ENCODE assay signal across 8 cellular contexts in the genomic region with DNA sequence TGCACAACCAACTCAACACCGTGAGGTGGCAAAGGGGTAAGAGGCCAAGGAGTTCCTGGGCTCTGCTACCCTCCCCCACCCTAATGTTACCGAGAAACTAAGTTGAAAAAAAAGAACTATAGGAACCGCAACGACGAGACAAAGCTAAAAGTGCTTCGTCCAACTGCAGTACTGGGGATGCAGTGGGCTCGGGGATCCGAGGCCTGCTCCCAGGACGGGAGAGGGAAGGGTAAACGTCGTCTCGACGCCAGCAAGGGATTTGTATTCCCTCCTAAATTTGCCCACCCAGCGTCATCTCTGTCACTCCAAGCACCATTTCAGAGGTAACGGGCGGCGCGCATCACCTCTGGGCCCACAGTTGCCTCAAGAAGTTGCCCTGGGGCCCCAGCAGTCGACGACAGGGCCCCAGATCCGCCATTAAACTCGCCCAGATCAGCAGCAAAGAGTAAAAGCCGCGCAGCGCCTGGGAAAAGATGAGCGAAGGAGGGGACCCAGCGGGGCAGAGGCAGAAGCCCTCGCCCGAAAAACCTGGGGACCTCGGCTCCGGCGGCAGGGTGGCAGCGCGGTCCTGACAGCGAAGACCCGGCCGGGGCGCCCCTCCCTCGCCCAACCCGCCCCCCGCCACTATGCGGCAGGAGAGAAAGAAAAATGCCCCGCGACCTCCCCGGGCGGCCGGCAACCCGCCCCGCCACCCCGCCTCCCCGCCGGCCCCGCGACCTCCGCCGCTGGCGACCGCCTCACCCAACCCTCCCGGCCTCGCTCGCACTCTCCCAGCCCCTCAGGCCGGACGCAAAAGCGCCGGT. TPM values are rescaled to one million over a fixed set of nuclear protein-coding genes. Genes with fewer than 3 reads are reported as not detected.
A peak's percentile ranks its signal among the peaks of the same experiment; 100 is the strongest.
DNase-seq lines count a peak whose midpoint lies in the region; ATAC-seq, FAIRE-seq and TF ChIP-seq lines count a peak whose summit lies in the region.

No MANE protein-coding gene starts in this region.

- H3K9ac ChIP-seq in K562 (ENCODE audit: insufficient read depth in 1 of 2, low read depth in 2 of 2, low read length in 2 of 2): peak overlapping the region; percentile 79 to 95

- no peak for TF ChIP-seq POLR2A in K562 (conservative IDR thresholded peaks at IDR 0.05)

- POLR2A ChIA-PET in K562 (lab: Yijun Ruan, JAX): interaction anchor here (1.0 to 1.1 kb wide), 3 partner anchors 22 to 29 kb away, joined by 3 to 4 read pairs (median 3); no protein-coding TSS in a partner anchor

- TF ChIP-seq RAD21 in K562 (CRISPR knock-in tag; conservative IDR thresholded peaks at IDR 0.05 in 1 of 2, IDR thresholded peaks at IDR 0.05 in 1 of 2): no peak

- in situ Hi-C loops in K562 (cut with MboI): no loop called here

- H3K4me3 Mint-ChIP-seq in T-helper 2 cell treated with Interferon-gamma antibody and Interleukin-4, amounts not matched to agents 5 μg/mL and 100 μg/mL, for 36 hours: peak overlapping the region; percentile 96

- H3K9me1 ChIP-seq in K562 (ENCODE audit: control insufficient read depth, insufficient read depth, low read length): no peaks in the 10 kb centered on the region

- no peaks in the 10 kb centered on the region for H4K20me1 ChIP-seq in K562 (replicated peaks; ENCODE audit: control insufficient read depth, insufficient read depth, low read length)

- intact Hi-C loops in K562 (cut with micrococcal nuclease): loop anchor here (5.0 to 10.0 kb wide), 2 partner anchors 78 to 100 kb away; a partner anchor contains a TSS

- peak overlapping the region; percentile 100 for H3K27ac Mint-ChIP-seq in T-helper 2 cell treated with Interferon-gamma antibody and Interleukin-4, amounts not matched to agents 5 μg/mL and 100 μg/mL, for 36 hours

- H3K9me3 Mint-ChIP-seq in T-helper 2 cell treated with Interferon-gamma antibody and Interleukin-4, amounts not matched to agents 5 μg/mL and 100 μg/mL, for 36 hours: no peaks in the 10 kb centered on the region

- WGBS in K562 (ENCODE audit: insufficient coverage, low coverage, missing lambda C conversion rate): 1% methylated on average over 19 of the region's 65 CpGs
- WGBS in small intestine, 3 donors: 0 to 1% (median 1%) methylated on average over 37 to 65 of the region's 65 CpGs

- H3K36me3 ChIP-seq in K562 (ENCODE audit: control insufficient read depth, insufficient read depth, low read length) (peaks cover 14% of the 10 kb centered on the region; the same call in 2 of the 3 replicates), small intestine (ENCODE audit: control insufficient read depth in 2 of 2, insufficient read depth in 2 of 2, low read length in 2 of 2) (no peaks in the 10 kb centered on the region)

- FAIRE-seq in K562 (lab: Jason Lieb, UNC): no peak
- no peak for FAIRE-seq in small intestine (lab: Jason Lieb, UNC)

- H3K4me3 ChIP-seq in K562 (peak overlapping the region; percentile 83), small intestine (ENCODE audit: low read depth in 1 of 2, low read length in 2 of 2) (peak overlapping the region; percentile 66 to 72)

- TF ChIP-seq CTCF in K562 (IDR thresholded peaks at IDR 0.05 in 2 of 3, conservative IDR thresholded peaks at IDR 0.05 in 1 of 3; ENCODE audit: insufficient read depth in 2 of 3, low read depth in 1 of 3, low read length in 3 of 3): no peak

- BruUV-seq in K562 (replicated peaks; lab: Mats Ljungman, UMichigan): no TSS peak

- peaks cover 43% of the 10 kb centered on the region for H3K79me2 ChIP-seq in K562 (ENCODE audit: control insufficient read depth, insufficient read depth, low read length)

- no peaks in the 10 kb centered on the region for H3K27me3 ChIP-seq in K562 (ENCODE audit: control insufficient read depth in 2 of 2, insufficient read depth in 2 of 2, low read length in 2 of 2)
- H3K27me3 ChIP-seq in small intestine (ENCODE audit: control insufficient read depth in 2 of 2, insufficient read depth in 2 of 2, low read length in 2 of 2): no peaks in the 10 kb centered on the region

- DNase-seq in NCI-H2171 treated with DMSO at 0.1 percent for 48 hours (lab: John Stamatoyannopoulos, UW): peak; percentile 18
- DNase-seq in NCI-H2171 (lab: John Stamatoyannopoulos, UW): no peak
- peak; percentile 41 for DNase-seq in T-helper 2 cell treated with Interferon-gamma antibody and Interleukin-4, amounts not matched to agents 5 μg/mL and 100 μg/mL, for 36 hours (ENCODE audit: low spot score)
- DNase-seq in K562 (ENCODE audit: extremely low read depth in 1 of 4, low spot score in 3 of 4): peak; percentile 20 to 42 (median 28)
- DNase-seq in iPS-NIHi11 (ENCODE audit: low spot score): peak; percentile 53
- peak; percentile 34 for DNase-seq in small intestine

- no peaks in the 10 kb centered on the region for H3K9me3 ChIP-seq in K562 (replicated peaks; ENCODE audit: control insufficient read depth, insufficient read depth, low read depth, low read length)
- H3K9me3 ChIP-seq in small intestine (ENCODE audit: control insufficient read depth, low read depth): no peaks in the 10 kb centered on the region

- H3K4me2 ChIP-seq in K562 (ENCODE audit: insufficient read depth, low read length): peak overlapping the region; percentile 92

- H3K27ac ChIP-seq in K562 (ENCODE audit: extremely low read depth, low read depth, low read length): peak overlapping the region; percentile 86
- peak overlapping the region; percentile 97 to 98 for H3K27ac ChIP-seq in small intestine (ENCODE audit: low read depth in 1 of 2, low read length in 1 of 2)

- H3K27me3 Mint-ChIP-seq in T-helper 2 cell treated with Interferon-gamma antibody and Interleukin-4, amounts not matched to agents 5 μg/mL and 100 μg/mL, for 36 hours (ENCODE audit: low read depth): no peaks in the 10 kb centered on the region

- peaks cover 27% of the 10 kb centered on the region for H3K36me3 Mint-ChIP-seq in T-helper 2 cell treated with Interferon-gamma antibody and Interleukin-4, amounts not matched to agents 5 μg/mL and 100 μg/mL, for 36 hours (ENCODE audit: low read depth)

- H2AFZ ChIP-seq in K562 (ENCODE audit: low read depth, low read length): peak overlapping the region; percentile 72

- H3K4me1 Mint-ChIP-seq in T-helper 2 cell treated with Interferon-gamma antibody and Interleukin-4, amounts not matched to agents 5 μg/mL and 100 μg/mL, for 36 hours (ENCODE audit: low read depth): peaks cover 32% of the 10 kb centered on the region

- peak; percentile 15 for ATAC-seq in HG03432 (IDR thresholded peaks at IDR 0.05; ENCODE audit: unreplicated experiment)
- ATAC-seq in K562: peak; percentile 12
- no peak for ATAC-seq in GM21360 (IDR thresholded peaks at IDR 0.05; ENCODE audit: unreplicated experiment)

- H3K4me1 ChIP-seq in K562 (replicated peaks in 1 of 2; ENCODE audit: control insufficient read depth in 2 of 2, insufficient read depth in 2 of 2, low read length in 2 of 2) (peaks cover 15 to 20% of the 10 kb centered on the region in 2 experiments; a peak in 4 of 5 replicates), small intestine (ENCODE audit: control insufficient read depth in 2 of 2, insufficient read depth in 1 of 2, low read depth in 1 of 2, low read length in 1 of 2) (peaks cover 0 to 2% of the 10 kb centered on the region in 2 donors)

- TF ChIP-seq EP300 in K562 (IDR thresholded peaks at IDR 0.05; ENCODE audit: low read length): no peak

- CTCF ChIA-PET in K562 (lab: Yijun Ruan, JAX; ENCODE audit: low intra/inter-chr PET ratio): no interaction called here

TF ChIP-seq in K562, 482 proteins besides CTCF, POLR2A, EP300 and RAD21 (continues in another document):
- TF ChIP-seq, protein P1, sequence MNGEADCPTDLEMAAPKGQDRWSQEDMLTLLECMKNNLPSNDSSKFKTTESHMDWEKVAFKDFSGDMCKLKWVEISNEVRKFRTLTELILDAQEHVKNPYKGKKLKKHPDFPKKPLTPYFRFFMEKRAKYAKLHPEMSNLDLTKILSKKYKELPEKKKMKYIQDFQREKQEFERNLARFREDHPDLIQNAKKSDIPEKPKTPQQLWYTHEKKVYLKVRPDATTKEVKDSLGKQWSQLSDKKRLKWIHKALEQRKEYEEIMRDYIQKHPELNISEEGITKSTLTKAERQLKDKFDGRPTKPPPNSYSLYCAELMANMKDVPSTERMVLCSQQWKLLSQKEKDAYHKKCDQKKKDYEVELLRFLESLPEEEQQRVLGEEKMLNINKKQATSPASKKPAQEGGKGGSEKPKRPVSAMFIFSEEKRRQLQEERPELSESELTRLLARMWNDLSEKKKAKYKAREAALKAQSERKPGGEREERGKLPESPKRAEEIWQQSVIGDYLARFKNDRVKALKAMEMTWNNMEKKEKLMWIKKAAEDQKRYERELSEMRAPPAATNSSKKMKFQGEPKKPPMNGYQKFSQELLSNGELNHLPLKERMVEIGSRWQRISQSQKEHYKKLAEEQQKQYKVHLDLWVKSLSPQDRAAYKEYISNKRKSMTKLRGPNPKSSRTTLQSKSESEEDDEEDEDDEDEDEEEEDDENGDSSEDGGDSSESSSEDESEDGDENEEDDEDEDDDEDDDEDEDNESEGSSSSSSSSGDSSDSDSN (IDR thresholded peaks at IDR 0.05; ENCODE audit: borderline replicate concordance in 1 of 2, low read depth in 2 of 2, low read length in 2 of 2): peak in 1 of 2 experiments; percentile 17; a peak in 1 of 4 replicates
- TF ChIP-seq NR2C1 (IDR thresholded peaks at IDR 0.05) (no peak), NR2C1 (tag; IDR thresholded peaks at IDR 0.05) (no peak), MTA3 (IDR thresholded peaks at IDR 0.05; ENCODE audit: borderline replicate concordance) (0 out of 2 replicates have a peak, but pooled peaks have one; percentile 16), MYC (IDR thresholded peaks at IDR 0.05; ENCODE audit: low read depth, low read length) (no peak), MYC (CRISPR knock-in tag; IDR thresholded peaks at IDR 0.05; ENCODE audit: borderline replicate concordance, low read depth) (0 out of 2 replicates have a peak, but pooled peaks have one; percentile 47)

RNA-seq across cellular contexts. Expression of a gene that starts 0.7 kb away (rescaled TPM):
- total RNA-seq in K562 (2011; cell fraction: chromatin; rRNA removed; ENCODE audit: low replicate concordance): 10.6 and 27.2 TPM in 2 replicates
- total RNA-seq in K562 (2011; cell fraction: nucleolus; rRNA removed): 6.8 and 7.3 TPM in 2 replicates
- 13.3 and 14.8 TPM in 2 replicates for total RNA-seq in K562 (2011; cell fraction: nucleoplasm; rRNA removed)
- total RNA-seq in K562 (2014; rRNA removed): 5.0 and 5.4 TPM in 2 replicates
- 11.9 and 15.8 TPM in 2 replicates for total RNA-seq in K562 (2014; rRNA removed; fragmentation: Illumina TruSeq; extraction: Trizol)
- 9.6 and 10.3 TPM in 2 replicates for total RNA-seq in K562 (2015; rRNA removed; fragmentation: Illumina TruSeq; extraction: Trizol)
- 6.8 and 7.8 TPM in 2 replicates for total RNA-seq in K562 (2021)
- polyA plus RNA-seq in K562 (2011; rRNA removed): 8.5 and 10.3 TPM in 2 replicates
- 1.8 and 3.5 TPM in 2 replicates for polyA plus RNA-seq in K562 (2011; cell fraction: cytosol; rRNA removed)
- 3.8 and 5.3 TPM in 2 replicates for polyA plus RNA-seq in K562 (2011; cell fraction: nucleus; rRNA removed)
- polyA plus RNA-seq in K562 (2012): 6.3 and 7.4 TPM in 2 replicates
- 10.0 and 10.3 TPM in 2 replicates for polyA plus RNA-seq in K562 (2014; fragmentation: Illumina TruSeq; extraction: Trizol)
- 1 to 10 TPM; 6.5 to 7.7 TPM for polyA plus RNA-seq in K562 (2014; fragmentation: Nextera tagmentation; extraction: Ambion mirVana)
- 6.5 and 7.2 TPM in 2 replicates for polyA plus RNA-seq in K562 (2014; rRNA removed)
- polyA minus RNA-seq in K562 (2011; rRNA and poly(A)+ RNA removed): 10.5 and 13.6 TPM in 2 replicates
- polyA minus RNA-seq in K562 (2011; cell fraction: cytosol; rRNA and poly(A)+ RNA removed): 3.1 and 4.0 TPM in 2 replicates
- 3.6 and 6.4 TPM in 2 replicates for polyA minus RNA-seq in K562 (2011; cell fraction: nucleus; rRNA and poly(A)+ RNA removed)
- polyA plus RNA-seq in small intestine: 1 to 10 TPM; 4.5 to 8.4 (median 6.3) TPM
